ENCODE assay signal across 12 cellular contexts in the genomic region with DNA sequence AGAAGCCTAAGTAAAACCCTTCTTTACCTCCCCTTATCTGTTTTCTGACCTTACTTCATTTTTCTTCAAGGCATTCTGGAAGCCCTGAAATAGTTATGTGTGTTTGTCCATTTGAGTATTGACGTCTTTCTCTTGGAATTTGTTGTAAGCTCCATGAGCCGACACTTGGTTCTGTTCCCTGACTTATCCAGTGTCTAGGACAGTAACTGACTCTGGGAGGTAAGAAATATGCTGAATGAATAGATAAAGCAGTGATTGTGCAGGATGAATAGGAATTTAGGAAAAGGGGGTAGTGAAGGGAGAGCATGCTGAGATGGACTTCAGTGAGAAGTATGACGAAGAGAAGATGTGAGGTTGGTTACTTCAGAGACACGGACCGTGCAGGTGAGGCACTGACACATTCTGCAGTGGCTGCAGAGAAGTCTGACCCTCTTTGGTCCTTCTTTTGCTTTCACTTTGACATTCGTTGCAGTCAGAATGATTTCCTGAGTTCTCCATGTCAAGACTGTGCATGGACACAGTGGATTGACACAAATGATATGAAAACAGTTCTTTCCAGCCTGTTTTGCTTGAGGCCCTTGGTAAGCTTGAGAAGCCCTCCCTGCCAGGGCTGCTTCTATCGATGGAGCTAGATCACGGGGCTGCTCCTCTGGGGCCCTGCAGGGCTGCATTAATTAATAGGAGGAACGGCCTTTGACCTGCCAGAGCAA.
DNase-seq lines count a peak whose midpoint lies in the region; ATAC-seq and TF ChIP-seq lines count a peak whose summit lies in the region.
"Had no signal": no experiment of that assay in that cellular context is flagged by ENCODE, and none has a peak within 500 bp of the region (broad histone marks: within the 10 kb centered on the region; RNA-seq: fewer than 3 reads in every experiment).

No MANE protein-coding gene starts in this region.

- H3K36me3 ChIP-seq in duodenal mucosa (ENCODE audit: control insufficient read depth in 1 of 2, insufficient read depth in 2 of 2, low read length in 2 of 2): no peaks in the 10 kb centered on the region

- peak overlapping the region in 1 of 2 donors; percentile 35 for H3K9ac ChIP-seq in duodenal mucosa (ENCODE audit: low read depth in 1 of 2, low read length in 2 of 2)

- in situ Hi-C loops in ACHN (cut with HindIII; ENCODE audit: low pct_ligation_motif_present, low pct_unique_long_range_greater_than_20kb, low sequenced_read_pairs): no loop called here

- no peaks in the 10 kb centered on the region for H3K27me3 Mint-ChIP-seq in activated naive CD8-positive, alpha-beta T cell treated with anti-CD3 and anti-CD28 coated beads, Interleukin-2, amount 50 U/mL, for 24 hours
- no peaks in the 10 kb centered on the region for H3K27me3 Mint-ChIP-seq in CD4-positive, alpha-beta T cell

- intact Hi-C loops in CD4-positive, alpha-beta T cell (cut with DNase I, micrococcal nuclease): no loop called here

- no peaks in the 10 kb centered on the region for H3K9me3 ChIP-seq in duodenal mucosa (ENCODE audit: control insufficient read depth in 1 of 2, low read length in 2 of 2)
- no peaks in the 10 kb centered on the region for H3K9me3 ChIP-seq in CD4-positive, alpha-beta T cell (ENCODE audit: control insufficient read depth, low read length)

- peaks cover 6 to 8% of the 10 kb centered on the region in 2 donors for H3K4me1 ChIP-seq in duodenal mucosa (ENCODE audit: control insufficient read depth in 1 of 2, insufficient read depth in 2 of 2, low read length in 2 of 2)

- no peaks in the 10 kb centered on the region for H3K27me3 ChIP-seq in duodenal mucosa (ENCODE audit: control insufficient read depth in 1 of 2, insufficient read depth in 2 of 2, low read length in 2 of 2)
- no peaks in the 10 kb centered on the region for H3K27me3 ChIP-seq in CD4-positive, alpha-beta T cell (ENCODE audit: control insufficient read depth, insufficient read depth, low read length)

- peak overlapping the region; percentile 77 to 78 for H3K4me3 ChIP-seq in duodenal mucosa (ENCODE audit: low read depth in 1 of 2, low read length in 2 of 2)

- no peak overlapping the region for H3K27ac ChIP-seq in duodenal mucosa (ENCODE audit: low read depth, low read length)
- H3K27ac ChIP-seq in CD4-positive, alpha-beta T cell (ENCODE audit: low read depth, low read length): no peak overlapping the region

- ATAC-seq in GM19043 (IDR thresholded peaks at IDR 0.05; ENCODE audit: low read depth, unreplicated experiment): peak; percentile 54
- ATAC-seq in HG03066 (IDR thresholded peaks at IDR 0.05; ENCODE audit: low read depth, unreplicated experiment): peak; percentile 57
- ATAC-seq in activated naive CD8-positive, alpha-beta T cell treated with anti-CD3 and anti-CD28 coated beads, Interleukin-2, amount 50 U/mL, for 24 hours: no peak
- no peak for ATAC-seq in CD4-positive, alpha-beta T cell (ENCODE audit: poor library complexity)

- CTCF ChIA-PET in CD4-positive, alpha-beta T cell (lab: Charles Lee): no interaction called here

- DNase-seq in ACHN: peak; percentile 33
- no peak for DNase-seq in effector CD4-positive, alpha-beta T cell
- no peak for DNase-seq in activated naive CD8-positive, alpha-beta T cell treated with anti-CD3 and anti-CD28 coated beads, Interleukin-2, amount 50 U/mL, for 24 hours
- DNase-seq in GDM1 (lab: John Stamatoyannopoulos, UW): no peak
- no peak for DNase-seq in CD4-positive, alpha-beta T cell
- DNase-seq: central memory CD4-positive, alpha-beta T cell; NCI-H2081 treated with DMSO at 0.1 percent for 48 hours; nucleus accumbens; T-helper 1 cell had no signal

- no peaks in the 10 kb centered on the region for H3K36me3 Mint-ChIP-seq in activated naive CD8-positive, alpha-beta T cell treated with anti-CD3 and anti-CD28 coated beads, Interleukin-2, amount 50 U/mL, for 24 hours (ENCODE audit: low read depth)
- no peaks in the 10 kb centered on the region for H3K36me3 Mint-ChIP-seq in CD4-positive, alpha-beta T cell (ENCODE audit: low read depth)

- H3K9me3 Mint-ChIP-seq in activated naive CD8-positive, alpha-beta T cell treated with anti-CD3 and anti-CD28 coated beads, Interleukin-2, amount 50 U/mL, for 24 hours: peaks cover 22% of the 10 kb centered on the region
- H3K9me3 Mint-ChIP-seq in CD4-positive, alpha-beta T cell: peaks cover 15% of the 10 kb centered on the region

- no peak for TF ChIP-seq CTCF in CD4-positive, alpha-beta T cell (IDR thresholded peaks at IDR 0.05)

- H3K4me3 Mint-ChIP-seq in activated naive CD8-positive, alpha-beta T cell treated with anti-CD3 and anti-CD28 coated beads, Interleukin-2, amount 50 U/mL, for 24 hours: no peak overlapping the region
- H3K4me3 Mint-ChIP-seq in CD4-positive, alpha-beta T cell: no peak overlapping the region

- no peaks in the 10 kb centered on the region for H3K4me1 Mint-ChIP-seq in activated naive CD8-positive, alpha-beta T cell treated with anti-CD3 and anti-CD28 coated beads, Interleukin-2, amount 50 U/mL, for 24 hours
- no peaks in the 10 kb centered on the region for H3K4me1 Mint-ChIP-seq in CD4-positive, alpha-beta T cell (ENCODE audit: low read depth)

- no peak overlapping the region for H3K27ac Mint-ChIP-seq in activated naive CD8-positive, alpha-beta T cell treated with anti-CD3 and anti-CD28 coated beads, Interleukin-2, amount 50 U/mL, for 24 hours
- H3K27ac Mint-ChIP-seq in CD4-positive, alpha-beta T cell: no peak overlapping the region

- POLR2A ChIA-PET in CD4-positive, alpha-beta T cell (lab: Charles Lee): no interaction called here

Comparison
In these comparisons a context has a peak if more than half of its experiments do, and no peak if none do; other contexts are left out.
1. ATAC-seq: peak in GM19043 (single experiment) and HG03066 (single experiment); none in activated naive CD8-positive, alpha-beta T cell treated with anti-CD3 and anti-CD28 coated beads, Interleukin-2, amount 50 U/mL, for 24 hours (single experiment) and CD4-positive, alpha-beta T cell (single experiment).